Comparison of ENCODE assay signal across 8 cellular contexts in the genomic region with DNA sequence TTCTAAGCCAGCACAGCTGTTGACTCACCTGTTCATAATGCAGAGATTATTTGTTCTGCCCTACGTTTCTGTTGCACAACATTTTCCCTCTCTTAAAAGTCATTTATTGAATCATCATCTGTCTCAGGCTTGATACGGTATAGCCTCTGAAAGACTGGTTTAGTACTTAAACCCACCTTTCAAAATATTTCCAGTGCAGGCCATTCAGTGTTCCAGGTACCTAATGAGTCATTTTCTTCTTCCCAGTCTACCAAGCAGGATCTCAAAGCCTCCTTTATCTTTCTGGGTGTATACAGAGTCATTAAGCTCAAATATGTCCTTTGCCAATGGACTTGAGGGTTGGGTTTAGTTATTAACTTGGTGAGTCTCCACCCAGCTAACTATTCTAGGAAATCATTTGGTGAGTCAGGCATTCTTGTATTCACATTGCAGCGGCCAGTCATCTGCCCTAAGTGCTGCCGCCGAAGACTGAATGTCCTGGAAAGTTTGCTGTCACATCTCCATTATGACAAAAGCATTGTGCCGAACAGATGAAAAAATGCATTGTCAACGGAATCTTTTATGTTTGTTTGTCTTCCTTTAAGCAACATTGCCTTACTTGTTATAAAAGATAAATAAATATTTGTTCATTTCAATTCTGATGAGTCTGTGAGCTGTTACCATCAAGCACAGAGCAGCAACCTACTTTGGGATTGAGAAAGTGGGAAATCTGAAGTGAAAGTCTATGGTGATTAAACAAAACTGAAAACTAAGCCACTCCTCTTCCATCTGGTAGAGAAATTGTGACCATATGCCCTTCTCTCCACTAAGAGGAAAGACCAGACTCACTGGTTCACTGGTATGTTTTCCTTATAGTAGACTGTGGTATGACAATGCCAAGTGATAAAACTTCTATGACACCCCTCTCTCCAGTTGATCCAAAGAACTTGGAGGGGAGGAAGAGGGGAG. TPM values are rescaled to one million over a fixed set of nuclear protein-coding genes. Genes with fewer than 3 reads are reported as not detected.
DNase-seq lines count a peak whose midpoint lies in the region; ATAC-seq and TF ChIP-seq lines count a peak whose summit lies in the region.

No MANE protein-coding gene starts in this region.

- no peak overlapping the region for H3K4ac ChIP-seq in IMR-90 (ENCODE audit: low read depth, low read length)

- no peak overlapping the region for H2BK120ac ChIP-seq in IMR-90 (ENCODE audit: low read depth, low read length)

- intact Hi-C loops in Caco-2 (cut with micrococcal nuclease; ENCODE audit: unreplicated experiment) = loop anchor here (1.0 to 2.0 kb wide), 3 partner anchors 14 to 28 kb away; partner anchors contain the start of gene FAM135A
- intact Hi-C loops in IMR-90 (cut with micrococcal nuclease) = no loop called here
- intact Hi-C loops in colonic mucosa (cut with DNase I) = no loop called here
- intact Hi-C loops in mucosa of descending colon (cut with DNase I, micrococcal nuclease) = loop anchor here in 1 of 2 donors (1.0 kb wide), 1 partner anchor 12 kb away; no protein-coding TSS in a partner anchor
- intact Hi-C loops in ascending aorta (cut with DNase I) = no loop called here
- intact Hi-C loops in CD8-positive, alpha-beta T cell (cut with DNase I, micrococcal nuclease) = no loop called here

- peaks cover 25% of the 10 kb centered on the region for H3K4me1 Mint-ChIP-seq in Caco-2 (ENCODE audit: low read depth, unreplicated experiment)
- no peaks in the 10 kb centered on the region for H3K4me1 Mint-ChIP-seq in CD8-positive, alpha-beta T cell (ENCODE audit: low read depth)

- no peak overlapping the region for H3K4me3 ChIP-seq in Caco-2 (ENCODE audit: low read depth, low read length)
- no peak overlapping the region for H3K4me3 ChIP-seq in IMR-90 (ENCODE audit: insufficient read depth, low read depth, low read length)
- no peak overlapping the region for H3K4me3 ChIP-seq in colonic mucosa
- H3K4me3 ChIP-seq in mucosa of descending colon = no peak overlapping the region
- no peak overlapping the region for H3K4me3 ChIP-seq in ascending aorta
- no peak overlapping the region for H3K4me3 ChIP-seq in CD8-positive, alpha-beta T cell (ENCODE audit: low read depth, low read length)

- no peak for TF ChIP-seq RAD21 in IMR-90 (IDR thresholded peaks at IDR 0.05; ENCODE audit: low read length)

- H4K8ac ChIP-seq in IMR-90 (ENCODE audit: low read depth in 2 of 2, low read length in 2 of 2) = no peak overlapping the region

- no peak overlapping the region for H3K27ac ChIP-seq in IMR-90 (ENCODE audit: insufficient read depth, low read length)
- peak overlapping the region; percentile 87 for H3K27ac ChIP-seq in colonic mucosa
- no peak overlapping the region for H3K27ac ChIP-seq in ascending aorta
- no peak overlapping the region for H3K27ac ChIP-seq in CD8-positive, alpha-beta T cell (ENCODE audit: low read depth, low read length)

- H3K27me3 ChIP-seq in Caco-2 (replicated peaks; ENCODE audit: control insufficient read depth, insufficient read depth, low read length) (no peaks in the 10 kb centered on the region), IMR-90 (ENCODE audit: control insufficient read depth, insufficient read depth, low read length) (peaks cover 3% of the 10 kb centered on the region; the same call in 1 of the 2 replicates), colonic mucosa (no peaks in the 10 kb centered on the region), ascending aorta (no peaks in the 10 kb centered on the region)
- H3K27me3 ChIP-seq in CD8-positive, alpha-beta T cell (ENCODE audit: insufficient read depth, low read length) = no peaks in the 10 kb centered on the region

- no peak overlapping the region for H2BK15ac ChIP-seq in IMR-90 (ENCODE audit: low read depth, low read length)

- H2BK5ac ChIP-seq in IMR-90 (ENCODE audit: low read depth, low read length, poor library complexity, severe bottlenecking) = no peak overlapping the region

- no peak for TF ChIP-seq CTCF in Caco-2 (IDR thresholded peaks at IDR 0.05; ENCODE audit: insufficient read depth in 1 of 2, low read depth in 1 of 2, low read length in 1 of 2, severe bottlenecking in 1 of 2, unreplicated experiment in 1 of 2)
- TF ChIP-seq CTCF in IMR-90 (conservative IDR thresholded peaks at IDR 0.05; ENCODE audit: low read depth, low read length) = no peak
- no peak for TF ChIP-seq CTCF in colonic mucosa (IDR thresholded peaks at IDR 0.05)
- TF ChIP-seq CTCF in mucosa of descending colon (IDR thresholded peaks at IDR 0.05) = no peak
- no peak for TF ChIP-seq CTCF in ascending aorta (IDR thresholded peaks at IDR 0.05)
- no peak for TF ChIP-seq CTCF in CD8-positive, alpha-beta T cell (IDR thresholded peaks at IDR 0.05)

- H4K5ac ChIP-seq in IMR-90 (ENCODE audit: low read depth, low read length) = no peak overlapping the region

- TSS peak; percentile 99 for BruUV-seq in Caco-2 (replicated peaks; lab: Mats Ljungman, UMichigan)
- no TSS peak for BruUV-seq in IMR-90 (replicated peaks; lab: Mats Ljungman, UMichigan)

- H4K20me1 ChIP-seq in IMR-90 (ENCODE audit: insufficient read depth, low read length) = no peaks in the 10 kb centered on the region

- peak overlapping the region; percentile 60 for H3K4me3 Mint-ChIP-seq in Caco-2 (ENCODE audit: unreplicated experiment)
- no peak overlapping the region for H3K4me3 Mint-ChIP-seq in CD8-positive, alpha-beta T cell

- no peak overlapping the region for H3K23ac ChIP-seq in IMR-90 (ENCODE audit: low read depth, low read length)

- H3K36me3 ChIP-seq in Caco-2 (ENCODE audit: control insufficient read depth, insufficient read depth, low read length) (no peaks in the 10 kb centered on the region), IMR-90 (ENCODE audit: control insufficient read depth, insufficient read depth, low read length) (no peaks in the 10 kb centered on the region), colonic mucosa (no peaks in the 10 kb centered on the region), mucosa of descending colon (ENCODE audit: low read depth) (no peaks in the 10 kb centered on the region), ascending aorta (no peaks in the 10 kb centered on the region)
- H3K36me3 ChIP-seq in CD8-positive, alpha-beta T cell (ENCODE audit: insufficient read depth, low read length) = no peaks in the 10 kb centered on the region

- DNase-seq in Caco-2 (peak; percentile 63 to 74), IMR-90 (peak; percentile 23), colonic mucosa (peak; percentile 70), mucosa of descending colon (peak; percentile 59 to 75 (median 61)), ascending aorta (ENCODE audit: low spot score in 2 of 2) (no peak)
- DNase-seq in CD8-positive, alpha-beta T cell = no peak
- DNase-seq in activated CD4-positive, alpha-beta T cell treated with anti-CD3 and anti-CD28 coated beads, Interleukin-2, amount 50 U/mL, for 1 hour = no peak

- H3K36me3 Mint-ChIP-seq in Caco-2 (ENCODE audit: insufficient read depth, unreplicated experiment) = no peaks in the 10 kb centered on the region
- H3K36me3 Mint-ChIP-seq in CD8-positive, alpha-beta T cell = no peaks in the 10 kb centered on the region

- no peak overlapping the region for H3K56ac ChIP-seq in IMR-90 (ENCODE audit: extremely low read depth, insufficient read depth, low read length)

- CTCF ChIA-PET in Caco-2 (lab: Charles Lee) (interaction anchor here (0.6 to 1.0 kb wide), 4 partner anchors 12 to 178 kb away, joined by 3 to 8 read pairs (median 4); partner anchors contain the start of gene FAM135A), IMR-90 (lab: Yijun Ruan, JAX) (no interaction called here)
- CTCF ChIA-PET in CD8-positive, alpha-beta T cell (lab: Charles Lee) = no interaction called here

- H3K79me1 ChIP-seq in IMR-90 (ENCODE audit: low read depth in 1 of 2, low read length in 2 of 2) = no peaks in the 10 kb centered on the region

- H2AFZ ChIP-seq in IMR-90 (replicated peaks; ENCODE audit: low read length, poor library complexity) = no peak overlapping the region

- H3K18ac ChIP-seq in IMR-90 (ENCODE audit: low read depth, low read length) = no peak overlapping the region

- H3K4me1 ChIP-seq in Caco-2 (peaks cover 22% of the 10 kb centered on the region), IMR-90 (ENCODE audit: control insufficient read depth, insufficient read depth, low read length) (peaks cover 3% of the 10 kb centered on the region; the same call in 1 of the 2 replicates), colonic mucosa (peaks cover 5% of the 10 kb centered on the region), mucosa of descending colon (ENCODE audit: low read depth) (peaks cover 21% of the 10 kb centered on the region), ascending aorta (no peaks in the 10 kb centered on the region)
- no peaks in the 10 kb centered on the region for H3K4me1 ChIP-seq in CD8-positive, alpha-beta T cell (ENCODE audit: insufficient read depth, low read length)

- WGBS in IMR-90 (ENCODE audit: extremely low coverage in 2 of 2, insufficient read length in 1 of 2), 2 experiments = 43% methylated on average over 5 of the region's 7 CpGs; no CpG with 5 or more reads in 1 of the 2 experiments

- no peak overlapping the region for H2AK9ac ChIP-seq in IMR-90 (replicated peaks; ENCODE audit: low read depth, low read length, poor library complexity)

- POLR2A ChIA-PET in Caco-2 (lab: Charles Lee) = interaction anchor here (1.3 kb wide), 1 partner anchor 14 kb away, joined by 36 read pairs; the partner anchor contains the start of gene FAM135A
- POLR2A ChIA-PET in IMR-90 (lab: Charles Lee; ENCODE audit: unreplicated experiment) = no interaction called here
- POLR2A ChIA-PET in CD8-positive, alpha-beta T cell (lab: Charles Lee) = no interaction called here

- peak overlapping the region; percentile 71 for H3K27ac Mint-ChIP-seq in Caco-2 (ENCODE audit: unreplicated experiment)
- no peak overlapping the region for H3K27ac Mint-ChIP-seq in CD8-positive, alpha-beta T cell

- no peaks in the 10 kb centered on the region for H3K27me3 Mint-ChIP-seq in Caco-2 (ENCODE audit: insufficient read depth, unreplicated experiment)
- peaks cover 31% of the 10 kb centered on the region for H3K27me3 Mint-ChIP-seq in CD8-positive, alpha-beta T cell (ENCODE audit: low read depth)

- in situ Hi-C loops in IMR-90 (cut with MboI; ENCODE audit: low sequenced_read_pairs) = no loop called here

- H3K9me3 ChIP-seq in Caco-2 (no peaks in the 10 kb centered on the region), IMR-90 (ENCODE audit: control insufficient read depth, insufficient read depth, low read length) (no peaks in the 10 kb centered on the region), colonic mucosa (no peaks in the 10 kb centered on the region), mucosa of descending colon (no peaks in the 10 kb centered on the region), ascending aorta (no peaks in the 10 kb centered on the region)
- H3K9me3 ChIP-seq in CD8-positive, alpha-beta T cell (ENCODE audit: low read length) = no peaks in the 10 kb centered on the region

- H3K4me2 ChIP-seq in IMR-90 (ENCODE audit: low read depth, low read length) = peak overlapping the region; percentile 40; the same call in 1 of the 2 replicates

- dilution Hi-C loops in IMR-90 (cut with HindIII; ENCODE audit: low sequenced_read_pairs, unreplicated experiment) = no loop called here

- H3K14ac ChIP-seq in IMR-90 (replicated peaks; ENCODE audit: low read depth, low read length) = no peak overlapping the region

- TF ChIP-seq POLR2A in IMR-90 (IDR thresholded peaks at IDR 0.05; ENCODE audit: low read depth, low read length) = no peak

- no peak overlapping the region for H4K91ac ChIP-seq in IMR-90 (ENCODE audit: insufficient read depth, low read depth, low read length)

- 0 out of 2 replicates have a peak, but pooled peaks cover 3% of the 10 kb centered on the region for H3K9me1 ChIP-seq in IMR-90 (ENCODE audit: insufficient read depth, low read length)

- ATAC-seq in IMR-90 (ENCODE audit: low read depth) (peak; percentile 72; the same call in 1 of the 2 replicates), mucosa of descending colon (peak; percentile 93), HG03520 (IDR thresholded peaks at IDR 0.05; ENCODE audit: unreplicated experiment) (no peak)
- ATAC-seq in CD8-positive, alpha-beta T cell = no peak

- no peak overlapping the region for H3K9ac ChIP-seq in IMR-90 (ENCODE audit: low read depth, low read length)
- H3K9ac ChIP-seq in colonic mucosa (ENCODE audit: low read depth in 2 of 2, low read length in 2 of 2) = peak overlapping the region in 1 of 2 donors; percentile 54

- no peak overlapping the region for H2AK5ac ChIP-seq in IMR-90 (ENCODE audit: low read depth, low read length)

- H3K9me3 Mint-ChIP-seq in Caco-2 (ENCODE audit: unreplicated experiment) = peaks cover 3% of the 10 kb centered on the region
- no peaks in the 10 kb centered on the region for H3K9me3 Mint-ChIP-seq in CD8-positive, alpha-beta T cell

- no peak overlapping the region for H2BK20ac ChIP-seq in IMR-90 (ENCODE audit: low read depth, low read length)

RNA-seq across cellular contexts. Expression of gene FAM135A, which starts 14.3 kb away (rescaled TPM):
- total RNA-seq in Caco-2 (2022) (18.7 and 21.4 TPM in 2 replicates), IMR-90 (2012; rRNA removed) (7.9 and 9.7 TPM in 2 replicates), colonic mucosa (10 to 100 TPM; 36.4 to 54.8 TPM), mucosa of descending colon (10 to 100 TPM; 42.1 to 63.3 (median 56.3) TPM), ascending aorta (10.7 TPM)
- polyA plus RNA-seq in IMR-90 (2012; rRNA removed) = 1.6 and 2.2 TPM in 2 replicates
- 0.25 and 0.34 TPM in 2 replicates for polyA plus RNA-seq in IMR-90 (2012; cell fraction: cytosol; rRNA removed)
- polyA plus RNA-seq in IMR-90 (2012; cell fraction: nucleus; rRNA removed; ENCODE audit: low replicate concordance) = 0.40 and 4.0 TPM in 2 replicates
- total RNA-seq in CD8-positive, alpha-beta T cell = 1 to 10 TPM; 5.8 to 6.5 TPM

Comparison
In these comparisons a context has a peak if more than half of its experiments do, and no peak if none do; other contexts are left out.
1. DNase-seq: peak in Caco-2 (2 of 2), IMR-90 (single experiment), colonic mucosa (single experiment) and mucosa of descending colon (3 of 3); none in ascending aorta (0 of 2), CD8-positive, alpha-beta T cell (0 of 7) and activated CD4-positive, alpha-beta T cell treated with anti-CD3 and anti-CD28 coated beads, Interleukin-2, amount 50 U/mL, for 1 hour (single experiment).
2. ATAC-seq: peak in IMR-90 (single experiment) and mucosa of descending colon (single experiment); none in CD8-positive, alpha-beta T cell (single experiment) and HG03520 (single experiment).